ENCODE assay signal across 17 cellular contexts in the genomic region with DNA sequence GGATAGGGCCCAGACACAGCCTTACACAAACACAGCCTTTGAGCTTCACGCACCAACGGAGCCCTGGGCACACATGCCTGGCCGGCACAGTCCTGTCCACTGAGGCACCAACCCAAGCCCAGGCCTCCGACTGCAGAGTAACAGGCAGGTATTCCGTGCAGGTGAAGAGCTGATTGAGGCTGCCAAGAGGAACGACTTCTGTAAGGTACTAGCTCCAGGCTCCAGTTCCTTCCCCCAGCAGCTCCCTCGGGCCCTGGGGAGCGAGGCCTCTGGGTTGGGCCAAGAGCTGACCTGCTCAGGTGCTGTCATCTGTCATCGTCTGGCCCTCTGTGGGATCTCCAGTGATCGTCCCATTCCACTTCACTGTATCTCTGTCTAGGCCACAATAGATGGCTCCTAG. TPM values are rescaled to one million over a fixed set of nuclear protein-coding genes. Genes with fewer than 3 reads are reported as not detected.
"Had no signal": no experiment of that assay in that cellular context is flagged by ENCODE, and none has a peak within 500 bp of the region (broad histone marks: within the 10 kb centered on the region; RNA-seq: fewer than 3 reads in every experiment).

No MANE protein-coding gene starts in this region.

- H3K27ac ChIP-seq: thoracic aorta had no signal

- H3K4me2 ChIP-seq: hepatocyte had no signal

- ATAC-seq: activated CD8-positive, alpha-beta T cell treated with anti-CD3 and anti-CD28 coated beads, Interleukin-2, amount 10 ng/mL, durations not matched to agents 7 days and 5 days; gastroesophageal sphincter; sciatic nerve had no signal

- FAIRE-seq: kidney, TTC549 had no signal

- H3K27ac Mint-ChIP-seq: activated CD4-positive, alpha-beta T cell treated with anti-CD3 and anti-CD28 coated beads, Interleukin-2, amount 10 ng/mL, durations not matched to agents 24 days and 14 days; activated CD8-positive, alpha-beta T cell treated with anti-CD3 and anti-CD28 coated beads, Interleukin-2, amount 10 ng/mL, durations not matched to agents 7 days and 5 days; dendritic cell treated with granulocyte-macrophage colony-stimulating factor and Interleukin-4, amounts not matched to agents 40 ng/mL and 50 ng/mL, for 4 days had no signal

- H3K9me3 Mint-ChIP-seq: activated CD4-positive, alpha-beta T cell treated with anti-CD3 and anti-CD28 coated beads, Interleukin-2, amount 10 ng/mL, durations not matched to agents 24 days and 14 days; dendritic cell treated with granulocyte-macrophage colony-stimulating factor and Interleukin-4, amounts not matched to agents 40 ng/mL and 50 ng/mL, for 4 days had no signal

- H3K9me3 ChIP-seq: gastroesophageal sphincter, left ventricle myocardium inferior, stomach, thoracic aorta had no signal

- H2AFZ ChIP-seq: hepatocyte had no signal

- H3K4me3 Mint-ChIP-seq: activated CD4-positive, alpha-beta T cell treated with anti-CD3 and anti-CD28 coated beads, Interleukin-2, amount 10 ng/mL, durations not matched to agents 24 days and 14 days; activated CD8-positive, alpha-beta T cell treated with anti-CD3 and anti-CD28 coated beads, Interleukin-2, amount 10 ng/mL, durations not matched to agents 7 days and 5 days; dendritic cell treated with granulocyte-macrophage colony-stimulating factor and Interleukin-4, amounts not matched to agents 40 ng/mL and 50 ng/mL, for 4 days had no signal

- H3K4me3 ChIP-seq: gastroesophageal sphincter, hepatocyte, left ventricle myocardium inferior, stomach, thoracic aorta had no signal

- DNase-seq: activated CD4-positive, alpha-beta T cell treated with anti-CD3 and anti-CD28 coated beads, Interleukin-2, amount 10 ng/mL, durations not matched to agents 24 days and 14 days; activated CD4-positive, CD25-positive, alpha-beta regulatory T cell; activated CD8-positive, alpha-beta T cell treated with anti-CD3 and anti-CD28 coated beads, Interleukin-2, amount 10 ng/mL, durations not matched to agents 7 days and 5 days; activated naive CD4-positive, alpha-beta T cell; kidney; left ventricle myocardium inferior; mesendoderm; stomach; T-helper 2 cell had no signal

- H3K27me3 ChIP-seq: hepatocyte had no signal

RNA-seq across cellular contexts. Expression of gene CHRM4, which starts 13.3 kb away (rescaled TPM):
- total RNA-seq: epithelial cell of proximal tubule, left ventricle myocardium inferior, sciatic nerve, ureter had no signal
- polyA plus RNA-seq: hepatocyte, stomach had no signal
